8 cellular contexts compared by ENCODE assay signal in the genomic region with DNA sequence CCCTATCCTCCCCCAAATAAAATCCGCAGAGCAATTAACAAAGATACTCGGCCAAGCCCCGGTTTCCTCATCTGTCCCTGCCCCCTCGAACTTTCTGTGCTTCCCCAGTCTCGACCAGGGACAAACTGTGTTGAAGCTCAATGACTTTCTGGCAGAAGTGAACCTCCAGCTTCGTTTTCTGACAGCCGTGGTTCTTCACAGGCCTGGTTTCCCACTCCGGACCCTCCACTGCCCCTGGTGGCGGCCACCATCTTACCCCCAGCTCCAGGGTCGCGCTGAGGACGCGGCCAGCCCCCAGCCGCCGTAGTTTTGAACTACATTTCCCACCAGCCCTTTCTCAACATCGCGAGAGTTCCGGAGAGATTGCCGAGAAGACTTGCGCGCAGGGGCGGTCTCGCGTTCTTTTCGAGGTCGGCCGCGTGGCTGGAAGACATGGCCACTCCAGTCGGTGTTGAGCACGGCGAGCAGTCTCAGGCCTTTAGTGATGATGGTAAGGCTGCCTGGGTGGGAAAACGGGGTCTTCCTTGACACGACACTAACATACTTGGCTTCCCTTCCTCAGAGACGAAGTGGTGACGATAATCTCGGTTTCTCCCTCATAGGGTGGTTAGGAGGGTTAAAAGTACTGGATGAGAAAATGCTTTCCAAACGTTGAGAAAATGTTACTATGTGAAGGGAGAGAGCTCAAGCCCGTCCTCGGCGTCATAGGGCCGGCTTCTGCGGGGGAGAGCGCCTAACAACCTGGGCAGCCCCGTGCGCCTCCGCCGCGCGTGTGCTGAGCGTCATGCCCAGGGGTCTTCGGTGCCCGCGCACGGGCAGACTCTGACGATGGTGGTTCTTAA. TPM values are rescaled to one million over a fixed set of nuclear protein-coding genes. Genes with fewer than 3 reads are reported as not detected.
DNase-seq lines count a peak whose midpoint lies in the region; ATAC-seq and TF ChIP-seq lines count a peak whose summit lies in the region.

No MANE protein-coding gene starts in this region.

- peak; percentile 85 for TF ChIP-seq POLR2A in ovary (IDR thresholded peaks at IDR 0.05)
- peak; percentile 39 to 91 for TF ChIP-seq POLR2A in thyroid gland (IDR thresholded peaks at IDR 0.05)

- H3K27ac ChIP-seq in ovary, result peak overlapping the region; percentile 41 to 43
- H3K27ac ChIP-seq in thyroid gland, result peak overlapping the region; percentile 80 to 92 (median 90)

- 0 to 1% (median 1%) methylated on average over 55 of the region's 55 CpGs for WGBS in ovary, 3 donors
- 1% methylated on average over 42 to 44 of the region's 55 CpGs for WGBS in thyroid gland, 2 donors

- peak; percentile 91 for DNase-seq in GM12864 (ENCODE audit: low read depth)
- peak; percentile 97 for DNase-seq in NCI-H1092 treated with DMSO at 0.1 percent for 48 hours (lab: John Stamatoyannopoulos, UW)
- peak; percentile 96 for DNase-seq in activated naive CD8-positive, alpha-beta T cell treated with anti-CD3 and anti-CD28 coated beads for 36 hours
- DNase-seq in Right ventricle myocardium inferior (ENCODE audit: missing footprints), result peak; percentile 97
- peak; percentile 93 to 95 (median 94) for DNase-seq in ovary
- peak; percentile 95 for DNase-seq in thyroid gland

- peaks cover 26% of the 10 kb centered on the region for H3K4me1 ChIP-seq in ovary (ENCODE audit: insufficient read depth)
- H3K4me1 ChIP-seq in thyroid gland, result peaks cover 39 to 65% of the 10 kb centered on the region in 2 donors

- H3K36me3 ChIP-seq in ovary, result no peaks in the 10 kb centered on the region
- H3K36me3 ChIP-seq in thyroid gland, result peaks cover 0 to 6% of the 10 kb centered on the region in 2 donors

- peak overlapping the region; percentile 98 for H3K4me3 ChIP-seq in GM12864 (ENCODE audit: low read depth, low read length)
- H3K4me3 ChIP-seq in ovary, result peak overlapping the region; percentile 58
- H3K4me3 ChIP-seq in thyroid gland (replicated peaks in 1 of 3), result peak overlapping the region; percentile 24 to 50 (median 46)

- peaks cover 40% of the 10 kb centered on the region for H3K4me1 Mint-ChIP-seq in activated naive CD8-positive, alpha-beta T cell treated with anti-CD3 and anti-CD28 coated beads for 36 hours

- H3K27me3 Mint-ChIP-seq in activated naive CD8-positive, alpha-beta T cell treated with anti-CD3 and anti-CD28 coated beads for 36 hours, result peaks cover 6% of the 10 kb centered on the region

- peak overlapping the region; percentile 100 for H3K4me3 Mint-ChIP-seq in activated naive CD8-positive, alpha-beta T cell treated with anti-CD3 and anti-CD28 coated beads for 36 hours

- H3K9me3 ChIP-seq in ovary, result no peaks in the 10 kb centered on the region
- no peaks in the 10 kb centered on the region for H3K9me3 ChIP-seq in thyroid gland

- H3K9me3 Mint-ChIP-seq in activated naive CD8-positive, alpha-beta T cell treated with anti-CD3 and anti-CD28 coated beads for 36 hours, result no peaks in the 10 kb centered on the region

- H3K27ac Mint-ChIP-seq in activated naive CD8-positive, alpha-beta T cell treated with anti-CD3 and anti-CD28 coated beads for 36 hours, result peak overlapping the region; percentile 100

- intact Hi-C loops in Right ventricle myocardium inferior (cut with DNase I) (loop anchor here (5.0 kb wide), 2 partner anchors 65 to 155 kb away; a partner anchor contains a TSS), ovary (cut with DNase I) (no loop called here), thyroid gland (cut with DNase I) (loop anchor here (10.0 kb wide), 1 partner anchor 157 kb away; a partner anchor contains a TSS)

- TF ChIP-seq CTCF in GM12864 (IDR thresholded peaks at IDR 0.05; ENCODE audit: low read depth, low read length, missing control alignments), result peak; percentile 73
- TF ChIP-seq CTCF in ovary (IDR thresholded peaks at IDR 0.05), result peak; percentile 30 to 74 (median 73)
- peak in 5 of 6 experiments; percentile 25 to 69 (median 57) for TF ChIP-seq CTCF in thyroid gland (IDR thresholded peaks at IDR 0.05)

- peaks cover 52% of the 10 kb centered on the region for H3K36me3 Mint-ChIP-seq in activated naive CD8-positive, alpha-beta T cell treated with anti-CD3 and anti-CD28 coated beads for 36 hours

- no peak for TF ChIP-seq EP300 in ovary (IDR thresholded peaks at IDR 0.05)

- no peaks in the 10 kb centered on the region for H3K27me3 ChIP-seq in ovary
- no peaks in the 10 kb centered on the region for H3K27me3 ChIP-seq in thyroid gland

- ATAC-seq in HG02623 (IDR thresholded peaks at IDR 0.05; ENCODE audit: unreplicated experiment) (peak; percentile 83), SK-N-SH treated with all-trans-retinoic acid at 6 μM for 48 hours (peak; percentile 88), Right ventricle myocardium inferior (peak; percentile 88)

TF ChIP-seq in SK-N-SH treated with all-trans-retinoic acid at 6 μM for 48 hours, 23 proteins besides CTCF, POLR2A, EP300 and RAD21:
- TF ChIP-seq, protein P1, sequence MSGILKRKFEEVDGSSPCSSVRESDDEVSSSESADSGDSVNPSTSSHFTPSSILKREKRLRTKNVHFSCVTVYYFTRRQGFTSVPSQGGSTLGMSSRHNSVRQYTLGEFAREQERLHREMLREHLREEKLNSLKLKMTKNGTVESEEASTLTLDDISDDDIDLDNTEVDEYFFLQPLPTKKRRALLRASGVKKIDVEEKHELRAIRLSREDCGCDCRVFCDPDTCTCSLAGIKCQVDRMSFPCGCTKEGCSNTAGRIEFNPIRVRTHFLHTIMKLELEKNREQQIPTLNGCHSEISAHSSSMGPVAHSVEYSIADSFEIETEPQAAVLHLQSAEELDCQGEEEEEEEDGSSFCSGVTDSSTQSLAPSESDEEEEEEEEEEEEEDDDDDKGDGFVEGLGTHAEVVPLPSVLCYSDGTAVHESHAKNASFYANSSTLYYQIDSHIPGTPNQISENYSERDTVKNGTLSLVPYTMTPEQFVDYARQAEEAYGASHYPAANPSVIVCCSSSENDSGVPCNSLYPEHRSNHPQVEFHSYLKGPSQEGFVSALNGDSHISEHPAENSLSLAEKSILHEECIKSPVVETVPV (CRISPR knock-in tag; IDR thresholded peaks at IDR 0.05), result peak; percentile 12; the same call in 1 of the 2 replicates
- TF ChIP-seq, protein P2, sequence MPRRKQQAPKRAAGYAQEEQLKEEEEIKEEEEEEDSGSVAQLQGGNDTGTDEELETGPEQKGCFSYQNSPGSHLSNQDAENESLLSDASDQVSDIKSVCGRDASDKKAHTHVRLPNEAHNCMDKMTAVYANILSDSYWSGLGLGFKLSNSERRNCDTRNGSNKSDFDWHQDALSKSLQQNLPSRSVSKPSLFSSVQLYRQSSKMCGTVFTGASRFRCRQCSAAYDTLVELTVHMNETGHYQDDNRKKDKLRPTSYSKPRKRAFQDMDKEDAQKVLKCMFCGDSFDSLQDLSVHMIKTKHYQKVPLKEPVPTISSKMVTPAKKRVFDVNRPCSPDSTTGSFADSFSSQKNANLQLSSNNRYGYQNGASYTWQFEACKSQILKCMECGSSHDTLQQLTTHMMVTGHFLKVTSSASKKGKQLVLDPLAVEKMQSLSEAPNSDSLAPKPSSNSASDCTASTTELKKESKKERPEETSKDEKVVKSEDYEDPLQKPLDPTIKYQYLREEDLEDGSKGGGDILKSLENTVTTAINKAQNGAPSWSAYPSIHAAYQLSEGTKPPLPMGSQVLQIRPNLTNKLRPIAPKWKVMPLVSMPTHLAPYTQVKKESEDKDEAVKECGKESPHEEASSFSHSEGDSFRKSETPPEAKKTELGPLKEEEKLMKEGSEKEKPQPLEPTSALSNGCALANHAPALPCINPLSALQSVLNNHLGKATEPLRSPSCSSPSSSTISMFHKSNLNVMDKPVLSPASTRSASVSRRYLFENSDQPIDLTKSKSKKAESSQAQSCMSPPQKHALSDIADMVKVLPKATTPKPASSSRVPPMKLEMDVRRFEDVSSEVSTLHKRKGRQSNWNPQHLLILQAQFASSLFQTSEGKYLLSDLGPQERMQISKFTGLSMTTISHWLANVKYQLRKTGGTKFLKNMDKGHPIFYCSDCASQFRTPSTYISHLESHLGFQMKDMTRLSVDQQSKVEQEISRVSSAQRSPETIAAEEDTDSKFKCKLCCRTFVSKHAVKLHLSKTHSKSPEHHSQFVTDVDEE (CRISPR knock-in tag; IDR thresholded peaks at IDR 0.05), result 0 out of 2 replicates have a peak, but pooled peaks have one; percentile 16
- TF ChIP-seq OSR1 (CRISPR knock-in tag; IDR thresholded peaks at IDR 0.05), result no peak
- 0 out of 2 replicates have a peak, but pooled peaks have one; percentile 57 for TF ChIP-seq ESRRG (CRISPR knock-in tag; IDR thresholded peaks at IDR 0.05)

RNA-seq across cellular contexts. Expression of a gene that starts 17.7 kb away (rescaled TPM):
- total RNA-seq in activated naive CD8-positive, alpha-beta T cell treated with anti-CD3 and anti-CD28 coated beads for 36 hours, result under 1 TPM; 0.36 to 0.66 TPM
- total RNA-seq in Right ventricle myocardium inferior, result 3.4 TPM
- 10 to 100 TPM in 1 of 7 donors, 1 to 10 TPM in 6; 2.3 to 12.2 (median 2.8) TPM for total RNA-seq in ovary
- 1 to 10 TPM; 1.5 to 7.0 TPM for polyA plus RNA-seq in ovary
- total RNA-seq in thyroid gland, result 1 to 10 TPM; 1.5 to 8.3 (median 4.2) TPM

RNA-seq across cellular contexts. Expression of a gene that starts 20.1 kb away (rescaled TPM):
- under 1 TPM; 0.33 to 0.62 TPM for total RNA-seq in activated naive CD8-positive, alpha-beta T cell treated with anti-CD3 and anti-CD28 coated beads for 36 hours
- total RNA-seq in Right ventricle myocardium inferior (38.2 TPM), ovary (10 to 100 TPM in 2 of 7 donors, 1 to 10 TPM in 5; 3.9 to 35.7 (median 8.0) TPM), thyroid gland (10 to 100 TPM; 14.7 to 32.3 (median 25.6) TPM)
- polyA plus RNA-seq in ovary, result 10 to 100 TPM; 14.6 to 18.2 TPM

RNA-seq across cellular contexts. Expression of a gene that starts 28.1 kb away (rescaled TPM):
- not detected for total RNA-seq in activated naive CD8-positive, alpha-beta T cell treated with anti-CD3 and anti-CD28 coated beads for 36 hours
- total RNA-seq in Right ventricle myocardium inferior (5.7 TPM), ovary (10 to 100 TPM in 1 of 7 donors, 1 to 10 TPM in 6; 1.9 to 61.6 (median 4.9) TPM), thyroid gland (10 to 100 TPM; 32.7 to 65.4 (median 42.6) TPM)
- 1 to 10 TPM; 1.4 to 5.0 TPM for polyA plus RNA-seq in ovary

RNA-seq across cellular contexts. Expression of a gene that starts 56.4 kb away (rescaled TPM):
- 10 to 100 TPM; 20.7 to 22.2 TPM for total RNA-seq in activated naive CD8-positive, alpha-beta T cell treated with anti-CD3 and anti-CD28 coated beads for 36 hours
- total RNA-seq in Right ventricle myocardium inferior, result 17.9 TPM
- total RNA-seq in ovary, result 10 to 100 TPM; 11.7 to 39.9 (median 26.1) TPM
- polyA plus RNA-seq in ovary, result 1 to 10 TPM; 3.3 to 8.8 TPM
- 10 to 100 TPM; 16.4 to 31.1 (median 22.1) TPM for total RNA-seq in thyroid gland

Comparison
In these comparisons a context has a peak if more than half of its experiments do, and no peak if none do; other contexts are left out.
1. Peak in every context shown above with its lines: DNase-seq, ATAC-seq, H3K4me3 ChIP-seq and H3K27ac ChIP-seq.
2. H3K4me3 ChIP-seq: peak in every context shown above with its lines; median percentile 98 in GM12864; 58 in ovary; 46 in thyroid gland.
3. intact Hi-C loops: an anchor here in Right ventricle myocardium inferior (5.0 kb wide) and thyroid gland (10.0 kb wide); none called in ovary.